2 cellular contexts compared by ENCODE assay signal in the genomic region with DNA sequence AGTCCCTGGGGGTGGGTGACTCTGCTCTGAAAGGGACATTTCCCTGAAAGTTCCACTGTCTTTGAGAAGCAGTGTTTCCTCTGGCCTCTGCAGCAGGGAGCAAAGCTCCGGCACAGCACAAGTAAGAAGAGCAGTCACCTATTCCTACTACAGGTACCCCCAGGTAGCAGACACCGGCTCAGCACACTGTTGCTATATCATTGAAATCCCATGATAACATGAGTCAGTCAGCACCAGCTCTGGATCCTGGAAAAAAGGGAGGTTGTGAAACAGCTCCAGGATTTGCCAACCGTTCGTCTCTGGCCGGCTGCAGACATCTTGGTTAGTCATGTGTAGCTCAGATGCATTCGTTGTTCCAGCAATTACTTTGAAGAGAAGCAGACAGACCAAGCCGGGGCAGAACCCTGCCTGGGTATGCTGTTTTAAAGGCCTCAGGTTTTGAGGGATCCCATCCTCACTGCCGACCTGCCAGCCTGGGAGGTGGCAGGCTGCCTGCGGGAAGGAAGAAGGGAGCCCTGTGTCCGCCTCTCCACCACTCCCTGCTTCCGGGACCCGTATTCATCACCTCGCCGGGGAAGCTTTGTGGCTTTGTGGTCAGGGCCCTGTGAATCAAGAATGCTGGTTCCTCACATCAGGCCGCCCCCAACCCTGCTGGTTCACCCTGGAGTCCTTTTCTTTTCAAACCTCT.
TF ChIP-seq lines count a peak whose summit lies in the region.

No MANE protein-coding gene starts in this region.

TF ChIP-seq in IMR-90, 13 proteins besides CTCF, POLR2A, EP300 and RAD21 (continued from another document):
- TF ChIP-seq CEBPB (IDR thresholded peaks at IDR 0.05; ENCODE audit: low read depth, low read length): peak; percentile 98
- TF ChIP-seq, protein P1, sequence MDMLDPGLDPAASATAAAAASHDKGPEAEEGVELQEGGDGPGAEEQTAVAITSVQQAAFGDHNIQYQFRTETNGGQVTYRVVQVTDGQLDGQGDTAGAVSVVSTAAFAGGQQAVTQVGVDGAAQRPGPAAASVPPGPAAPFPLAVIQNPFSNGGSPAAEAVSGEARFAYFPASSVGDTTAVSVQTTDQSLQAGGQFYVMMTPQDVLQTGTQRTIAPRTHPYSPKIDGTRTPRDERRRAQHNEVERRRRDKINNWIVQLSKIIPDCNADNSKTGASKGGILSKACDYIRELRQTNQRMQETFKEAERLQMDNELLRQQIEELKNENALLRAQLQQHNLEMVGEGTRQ (IDR thresholded peaks at IDR 0.05; ENCODE audit: low read depth, low read length): no peak
- no peak for TF ChIP-seq SMC3 (IDR thresholded peaks at IDR 0.05; ENCODE audit: low read depth, low read length)
- TF ChIP-seq, protein P2, sequence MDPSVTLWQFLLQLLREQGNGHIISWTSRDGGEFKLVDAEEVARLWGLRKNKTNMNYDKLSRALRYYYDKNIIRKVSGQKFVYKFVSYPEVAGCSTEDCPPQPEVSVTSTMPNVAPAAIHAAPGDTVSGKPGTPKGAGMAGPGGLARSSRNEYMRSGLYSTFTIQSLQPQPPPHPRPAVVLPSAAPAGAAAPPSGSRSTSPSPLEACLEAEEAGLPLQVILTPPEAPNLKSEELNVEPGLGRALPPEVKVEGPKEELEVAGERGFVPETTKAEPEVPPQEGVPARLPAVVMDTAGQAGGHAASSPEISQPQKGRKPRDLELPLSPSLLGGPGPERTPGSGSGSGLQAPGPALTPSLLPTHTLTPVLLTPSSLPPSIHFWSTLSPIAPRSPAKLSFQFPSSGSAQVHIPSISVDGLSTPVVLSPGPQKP (IDR thresholded peaks at IDR 0.05; ENCODE audit: borderline replicate concordance, low read depth, low read length): no peak
- peak; percentile 24; the same call in 1 of the 2 replicates for TF ChIP-seq NFE2L2 (IDR thresholded peaks at IDR 0.05; ENCODE audit: low read depth, low read length)
- peak; percentile 29; the same call in 1 of the 2 replicates for TF ChIP-seq MAFK (IDR thresholded peaks at IDR 0.05; ENCODE audit: low read depth, low read length)
- TF ChIP-seq RCOR1 (IDR thresholded peaks at IDR 0.05; ENCODE audit: insufficient replicate concordance, low read length): no peak
- no peak; the same call in 1 of the 2 replicates for TF ChIP-seq MXI1 (IDR thresholded peaks at IDR 0.05; ENCODE audit: borderline replicate concordance, low read depth, low read length)
- no peak for TF ChIP-seq CHD1 (IDR thresholded peaks at IDR 0.05; ENCODE audit: low read depth, low read length)
- no peak for TF ChIP-seq RFX5 (IDR thresholded peaks at IDR 0.05; ENCODE audit: low read depth, low read length)
- peak; percentile 68; the same call in 1 of the 2 replicates for TF ChIP-seq FOS (IDR thresholded peaks at IDR 0.05; ENCODE audit: low read depth, low read length)

TF ChIP-seq in WTC11, 78 proteins besides CTCF, POLR2A, EP300 and RAD21:
- TF ChIP-seq, protein P3, sequence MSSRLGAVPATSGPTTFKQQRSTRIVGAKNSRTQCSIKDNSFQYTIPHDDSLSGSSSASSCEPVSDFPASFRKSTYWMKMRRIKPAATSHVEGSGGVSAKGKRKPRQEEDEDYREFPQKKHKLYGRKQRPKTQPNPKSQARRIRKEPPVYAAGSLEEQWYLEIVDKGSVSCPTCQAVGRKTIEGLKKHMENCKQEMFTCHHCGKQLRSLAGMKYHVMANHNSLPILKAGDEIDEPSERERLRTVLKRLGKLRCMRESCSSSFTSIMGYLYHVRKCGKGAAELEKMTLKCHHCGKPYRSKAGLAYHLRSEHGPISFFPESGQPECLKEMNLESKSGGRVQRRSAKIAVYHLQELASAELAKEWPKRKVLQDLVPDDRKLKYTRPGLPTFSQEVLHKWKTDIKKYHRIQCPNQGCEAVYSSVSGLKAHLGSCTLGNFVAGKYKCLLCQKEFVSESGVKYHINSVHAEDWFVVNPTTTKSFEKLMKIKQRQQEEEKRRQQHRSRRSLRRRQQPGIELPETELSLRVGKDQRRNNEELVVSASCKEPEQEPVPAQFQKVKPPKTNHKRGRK (CRISPR knock-in tag; IDR thresholded peaks at IDR 0.05; ENCODE audit: borderline replicate concordance): no peak
- TF ChIP-seq, protein P4, sequence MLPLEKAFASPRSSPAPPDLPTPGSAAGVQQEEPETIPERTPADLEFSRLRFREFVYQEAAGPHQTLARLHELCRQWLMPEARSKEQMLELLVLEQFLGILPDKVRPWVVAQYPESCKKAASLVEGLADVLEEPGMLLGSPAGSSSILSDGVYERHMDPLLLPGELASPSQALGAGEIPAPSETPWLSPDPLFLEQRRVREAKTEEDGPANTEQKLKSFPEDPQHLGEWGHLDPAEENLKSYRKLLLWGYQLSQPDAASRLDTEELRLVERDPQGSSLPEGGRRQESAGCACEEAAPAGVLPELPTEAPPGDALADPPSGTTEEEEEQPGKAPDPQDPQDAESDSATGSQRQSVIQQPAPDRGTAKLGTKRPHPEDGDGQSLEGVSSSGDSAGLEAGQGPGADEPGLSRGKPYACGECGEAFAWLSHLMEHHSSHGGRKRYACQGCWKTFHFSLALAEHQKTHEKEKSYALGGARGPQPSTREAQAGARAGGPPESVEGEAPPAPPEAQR (CRISPR knock-in tag; IDR thresholded peaks at IDR 0.05): no peak
- TF ChIP-seq NFATC4 (CRISPR knock-in tag; IDR thresholded peaks at IDR 0.05) (no peak), CREB1 (CRISPR knock-in tag; IDR thresholded peaks at IDR 0.05) (no peak), SMAD3 (CRISPR knock-in tag; IDR thresholded peaks at IDR 0.05; ENCODE audit: borderline replicate concordance) (no peak), TEAD4 (CRISPR knock-in tag; IDR thresholded peaks at IDR 0.05) (no peak)
- TF ChIP-seq, protein P5, sequence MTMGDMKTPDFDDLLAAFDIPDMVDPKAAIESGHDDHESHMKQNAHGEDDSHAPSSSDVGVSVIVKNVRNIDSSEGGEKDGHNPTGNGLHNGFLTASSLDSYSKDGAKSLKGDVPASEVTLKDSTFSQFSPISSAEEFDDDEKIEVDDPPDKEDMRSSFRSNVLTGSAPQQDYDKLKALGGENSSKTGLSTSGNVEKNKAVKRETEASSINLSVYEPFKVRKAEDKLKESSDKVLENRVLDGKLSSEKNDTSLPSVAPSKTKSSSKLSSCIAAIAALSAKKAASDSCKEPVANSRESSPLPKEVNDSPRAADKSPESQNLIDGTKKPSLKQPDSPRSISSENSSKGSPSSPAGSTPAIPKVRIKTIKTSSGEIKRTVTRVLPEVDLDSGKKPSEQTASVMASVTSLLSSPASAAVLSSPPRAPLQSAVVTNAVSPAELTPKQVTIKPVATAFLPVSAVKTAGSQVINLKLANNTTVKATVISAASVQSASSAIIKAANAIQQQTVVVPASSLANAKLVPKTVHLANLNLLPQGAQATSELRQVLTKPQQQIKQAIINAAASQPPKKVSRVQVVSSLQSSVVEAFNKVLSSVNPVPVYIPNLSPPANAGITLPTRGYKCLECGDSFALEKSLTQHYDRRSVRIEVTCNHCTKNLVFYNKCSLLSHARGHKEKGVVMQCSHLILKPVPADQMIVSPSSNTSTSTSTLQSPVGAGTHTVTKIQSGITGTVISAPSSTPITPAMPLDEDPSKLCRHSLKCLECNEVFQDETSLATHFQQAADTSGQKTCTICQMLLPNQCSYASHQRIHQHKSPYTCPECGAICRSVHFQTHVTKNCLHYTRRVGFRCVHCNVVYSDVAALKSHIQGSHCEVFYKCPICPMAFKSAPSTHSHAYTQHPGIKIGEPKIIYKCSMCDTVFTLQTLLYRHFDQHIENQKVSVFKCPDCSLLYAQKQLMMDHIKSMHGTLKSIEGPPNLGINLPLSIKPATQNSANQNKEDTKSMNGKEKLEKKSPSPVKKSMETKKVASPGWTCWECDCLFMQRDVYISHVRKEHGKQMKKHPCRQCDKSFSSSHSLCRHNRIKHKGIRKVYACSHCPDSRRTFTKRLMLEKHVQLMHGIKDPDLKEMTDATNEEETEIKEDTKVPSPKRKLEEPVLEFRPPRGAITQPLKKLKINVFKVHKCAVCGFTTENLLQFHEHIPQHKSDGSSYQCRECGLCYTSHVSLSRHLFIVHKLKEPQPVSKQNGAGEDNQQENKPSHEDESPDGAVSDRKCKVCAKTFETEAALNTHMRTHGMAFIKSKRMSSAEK (CRISPR knock-in tag; IDR thresholded peaks at IDR 0.05; ENCODE audit: borderline replicate concordance): no peak
- TF ChIP-seq, protein P6, sequence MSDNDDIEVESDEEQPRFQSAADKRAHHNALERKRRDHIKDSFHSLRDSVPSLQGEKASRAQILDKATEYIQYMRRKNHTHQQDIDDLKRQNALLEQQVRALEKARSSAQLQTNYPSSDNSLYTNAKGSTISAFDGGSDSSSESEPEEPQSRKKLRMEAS (CRISPR knock-in tag; IDR thresholded peaks at IDR 0.05): no peak
- TF ChIP-seq, protein P7, sequence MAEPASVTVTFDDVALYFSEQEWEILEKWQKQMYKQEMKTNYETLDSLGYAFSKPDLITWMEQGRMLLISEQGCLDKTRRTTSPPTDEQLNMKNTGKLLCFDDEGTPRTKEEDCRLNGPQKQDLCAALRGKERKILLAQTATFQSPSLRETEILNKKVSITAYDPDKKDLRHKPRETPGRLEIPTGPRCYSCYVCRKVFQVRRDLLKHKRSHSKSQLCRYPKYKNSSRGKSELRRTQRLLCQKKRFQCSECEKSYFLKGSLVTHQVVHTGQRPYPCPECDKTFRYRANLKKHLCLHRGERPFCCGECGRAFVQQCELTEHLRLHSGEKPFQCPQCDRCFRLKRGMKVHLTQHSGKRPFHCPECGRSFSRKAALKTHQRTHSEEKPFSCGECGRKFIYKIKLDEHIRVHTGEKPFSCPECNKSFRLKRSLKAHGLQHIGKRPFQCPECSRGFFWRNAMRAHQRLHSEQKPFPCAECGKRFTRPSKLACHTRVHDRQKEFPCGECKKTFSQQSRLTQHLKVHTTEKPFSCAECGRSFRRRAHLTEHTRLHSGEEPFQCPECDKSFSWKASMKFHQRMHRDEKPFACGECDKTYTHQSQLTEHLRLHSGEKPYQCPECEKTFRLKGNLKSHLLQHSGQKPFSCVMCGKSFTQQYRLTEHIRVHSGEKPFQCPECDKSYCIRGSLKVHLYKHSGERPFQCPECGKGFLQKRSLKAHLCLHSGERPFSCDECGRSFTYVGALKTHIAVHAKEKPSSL (CRISPR knock-in tag; conservative IDR thresholded peaks at IDR 0.05): no peak
- TF ChIP-seq, protein P8, sequence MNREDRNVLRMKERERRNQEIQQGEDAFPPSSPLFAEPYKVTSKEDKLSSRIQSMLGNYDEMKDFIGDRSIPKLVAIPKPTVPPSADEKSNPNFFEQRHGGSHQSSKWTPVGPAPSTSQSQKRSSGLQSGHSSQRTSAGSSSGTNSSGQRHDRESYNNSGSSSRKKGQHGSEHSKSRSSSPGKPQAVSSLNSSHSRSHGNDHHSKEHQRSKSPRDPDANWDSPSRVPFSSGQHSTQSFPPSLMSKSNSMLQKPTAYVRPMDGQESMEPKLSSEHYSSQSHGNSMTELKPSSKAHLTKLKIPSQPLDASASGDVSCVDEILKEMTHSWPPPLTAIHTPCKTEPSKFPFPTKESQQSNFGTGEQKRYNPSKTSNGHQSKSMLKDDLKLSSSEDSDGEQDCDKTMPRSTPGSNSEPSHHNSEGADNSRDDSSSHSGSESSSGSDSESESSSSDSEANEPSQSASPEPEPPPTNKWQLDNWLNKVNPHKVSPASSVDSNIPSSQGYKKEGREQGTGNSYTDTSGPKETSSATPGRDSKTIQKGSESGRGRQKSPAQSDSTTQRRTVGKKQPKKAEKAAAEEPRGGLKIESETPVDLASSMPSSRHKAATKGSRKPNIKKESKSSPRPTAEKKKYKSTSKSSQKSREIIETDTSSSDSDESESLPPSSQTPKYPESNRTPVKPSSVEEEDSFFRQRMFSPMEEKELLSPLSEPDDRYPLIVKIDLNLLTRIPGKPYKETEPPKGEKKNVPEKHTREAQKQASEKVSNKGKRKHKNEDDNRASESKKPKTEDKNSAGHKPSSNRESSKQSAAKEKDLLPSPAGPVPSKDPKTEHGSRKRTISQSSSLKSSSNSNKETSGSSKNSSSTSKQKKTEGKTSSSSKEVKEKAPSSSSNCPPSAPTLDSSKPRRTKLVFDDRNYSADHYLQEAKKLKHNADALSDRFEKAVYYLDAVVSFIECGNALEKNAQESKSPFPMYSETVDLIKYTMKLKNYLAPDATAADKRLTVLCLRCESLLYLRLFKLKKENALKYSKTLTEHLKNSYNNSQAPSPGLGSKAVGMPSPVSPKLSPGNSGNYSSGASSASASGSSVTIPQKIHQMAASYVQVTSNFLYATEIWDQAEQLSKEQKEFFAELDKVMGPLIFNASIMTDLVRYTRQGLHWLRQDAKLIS (CRISPR knock-in tag; IDR thresholded peaks at IDR 0.05; ENCODE audit: borderline replicate concordance): no peak
